27 cellular contexts compared by ENCODE assay signal in the genomic region with DNA sequence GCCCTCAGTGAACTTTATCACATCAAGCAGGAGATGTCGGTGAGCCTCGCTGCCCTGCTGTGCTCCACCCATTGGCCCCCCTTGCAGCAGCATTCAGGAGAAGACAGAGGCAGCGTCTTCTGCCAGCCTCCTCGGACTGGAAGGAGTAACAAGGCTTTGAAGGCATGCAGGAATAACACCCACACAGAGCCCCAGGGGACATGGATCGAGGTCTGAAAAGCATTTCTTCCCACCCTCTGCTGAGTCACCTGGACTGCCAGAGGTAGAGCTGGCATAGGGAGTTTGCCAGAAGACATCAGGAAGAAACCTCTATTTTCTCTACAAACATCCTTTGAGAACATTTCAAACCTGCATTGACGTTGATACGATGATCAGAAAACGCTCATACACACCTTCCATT. TPM values are rescaled to one million over a fixed set of nuclear protein-coding genes. Genes with fewer than 3 reads are reported as not detected.
A peak's percentile ranks its signal among the peaks of the same experiment; 100 is the strongest.
DNase-seq lines count a peak whose midpoint lies in the region; ATAC-seq and TF ChIP-seq lines count a peak whose summit lies in the region.
"Had no signal": no experiment of that assay in that cellular context is flagged by ENCODE, and none has a peak within 500 bp of the region (broad histone marks: within the 10 kb centered on the region; RNA-seq: fewer than 3 reads in every experiment).

No MANE protein-coding gene starts in this region.

- in situ Hi-C loops in GM23248 (cut with MboI), result no loop called here

- H3K9ac ChIP-seq in GM23248 (no peak overlapping the region), PC-3 (ENCODE audit: low read length) (no peak overlapping the region), liver (ENCODE audit: low read depth in 1 of 2, low read length in 2 of 2) (peak overlapping the region; percentile 40 to 42)
- H3K9ac ChIP-seq: SK-N-SH had no signal

- no peak for TF ChIP-seq CTCF in PC-3 (conservative IDR thresholded peaks at IDR 0.05; ENCODE audit: low read depth, low read length)
- no peak for TF ChIP-seq CTCF in liver (IDR thresholded peaks at IDR 0.05; ENCODE audit: low read depth, low read length, missing input control)
- TF ChIP-seq CTCF in uterus (IDR thresholded peaks at IDR 0.05), result no peak

- no peak for TF ChIP-seq RAD21 in liver (IDR thresholded peaks at IDR 0.05)

- intact Hi-C loops in PC-3 (cut with micrococcal nuclease), result no loop called here
- intact Hi-C loops in uterus (cut with DNase I; ENCODE audit: low total_unique reads), result no loop called here

- H3K9me2 ChIP-seq in GM23248 (ENCODE audit: insufficient read depth) (no peaks in the 10 kb centered on the region), PC-3 (replicated peaks; ENCODE audit: low read length) (no peaks in the 10 kb centered on the region)
- H3K9me2 ChIP-seq: SK-N-SH had no signal

- peaks cover 9% of the 10 kb centered on the region for H3F3A ChIP-seq in GM23248 (ENCODE audit: insufficient read depth)
- peaks cover 6% of the 10 kb centered on the region for H3F3A ChIP-seq in PC-3 (ENCODE audit: low read length, unreplicated experiment)

- H4K20me1 ChIP-seq in GM23248 (ENCODE audit: insufficient read depth), result no peaks in the 10 kb centered on the region
- 0 out of 2 replicates have a peak, but pooled peaks cover under 1% of the 10 kb centered on the region for H4K20me1 ChIP-seq in PC-3 (ENCODE audit: low read length)

- H3K9me3 ChIP-seq in GM23248 (ENCODE audit: low read depth) (no peaks in the 10 kb centered on the region), PC-3 (ENCODE audit: low read length) (peaks cover 7% of the 10 kb centered on the region; the same call in 1 of the 2 replicates), liver (ENCODE audit: control insufficient read depth in 4 of 4, low read length in 3 of 4) (no peaks in the 10 kb centered on the region), uterus (peaks cover 0 to 6% of the 10 kb centered on the region in 2 donors)
- H3K9me3 ChIP-seq: SK-N-SH, suprapubic skin had no signal

- BruUV-seq in PC-3 (replicated peaks; lab: Mats Ljungman, UMichigan), result no TSS peak

- H3K4me2 ChIP-seq in GM23248 (ENCODE audit: unreplicated experiment) (no peak overlapping the region), PC-3 (ENCODE audit: low read length) (no peak overlapping the region)
- H3K4me2 ChIP-seq: GM23338, SK-N-SH had no signal

- ATAC-seq in PC-3 (0 out of 2 replicates have a peak, but pooled peaks have one; percentile 20), GM18873 (IDR thresholded peaks at IDR 0.05; ENCODE audit: low FRiP score, unreplicated experiment) (no peak), GM21423 (IDR thresholded peaks at IDR 0.05; ENCODE audit: unreplicated experiment) (no peak)
- ATAC-seq: GM23338; left cardiac atrium; stimulated activated naive B cell treated with anti-CD40 and anti-IgM and Interleukin-4, amounts not matched to agents 10 μg/mL and 1 μg/mL and 100 μg/mL, for 72 hours; T-helper 17 cell had no signal

- no peaks in the 10 kb centered on the region for H3K27me3 ChIP-seq in GM23248 (replicated peaks; ENCODE audit: insufficient read depth)
- no peaks in the 10 kb centered on the region for H3K27me3 ChIP-seq in PC-3 (ENCODE audit: low read length)
- no peaks in the 10 kb centered on the region for H3K27me3 ChIP-seq in liver (ENCODE audit: control insufficient read depth in 4 of 4, insufficient read depth in 4 of 4, low read length in 3 of 4)
- no peaks in the 10 kb centered on the region for H3K27me3 ChIP-seq in uterus
- H3K27me3 ChIP-seq: suprapubic skin had no signal

- H3K27ac ChIP-seq in GM23248 (no peak overlapping the region), PC-3 (ENCODE audit: low read length) (no peak overlapping the region), epithelial cell of prostate (no peak overlapping the region), liver (ENCODE audit: low read depth in 1 of 2, low read length in 2 of 2) (peak overlapping the region; percentile 61 to 69), uterus (no peak overlapping the region)
- H3K27ac ChIP-seq: suprapubic skin had no signal

- POLR2A ChIA-PET in PC-3 (lab: Charles Lee; ENCODE audit: unreplicated experiment), result no interaction called here

- H3K79me2 ChIP-seq in GM23248 (ENCODE audit: insufficient read depth), result no peaks in the 10 kb centered on the region
- 0 out of 2 replicates have a peak, but pooled peaks cover 6% of the 10 kb centered on the region for H3K79me2 ChIP-seq in PC-3 (ENCODE audit: low read length)

- H3K4me3 ChIP-seq in GM23248 (no peak overlapping the region), PC-3 (ENCODE audit: low read length) (no peak overlapping the region), liver (ENCODE audit: low read depth in 1 of 3, low read length in 3 of 3) (peak overlapping the region; percentile 41 to 81 (median 56)), uterus (no peak overlapping the region)
- H3K4me3 ChIP-seq: GM23338, suprapubic skin had no signal

- no peak for TF ChIP-seq POLR2A in uterus (IDR thresholded peaks at IDR 0.05)

- H3K36me3 ChIP-seq in GM23248 (ENCODE audit: low read depth) (no peaks in the 10 kb centered on the region), PC-3 (ENCODE audit: low read depth, low read length) (peaks cover 10% of the 10 kb centered on the region; the same call in 1 of the 2 replicates), liver (ENCODE audit: control insufficient read depth in 4 of 4, insufficient read depth in 3 of 4, low read depth in 1 of 4, low read length in 3 of 4) (no peaks in the 10 kb centered on the region), uterus (no peaks in the 10 kb centered on the region)
- H3K36me3 ChIP-seq: suprapubic skin had no signal

- H2AFZ ChIP-seq in GM23248 (no peak overlapping the region), PC-3 (ENCODE audit: low read length) (no peak overlapping the region)
- H2AFZ ChIP-seq: GM23338 had no signal

- peak; percentile 65 for DNase-seq in GM23248
- DNase-seq in PC-3, result peak; percentile 29
- DNase-seq in epithelial cell of prostate (ENCODE audit: low read depth, low spot score), result peak; percentile 43
- DNase-seq in activated CD4-positive, CD25-positive, alpha-beta regulatory T cell (lab: John Stamatoyannopoulos, UW), result no peak
- no peak for DNase-seq in uterus
- DNase-seq: activated effector memory CD4-positive, alpha-beta T cell treated with Interleukin-2 at 50 U/mL for 16 hours; activated naive CD8-positive, alpha-beta T cell treated with anti-CD3 and anti-CD28 coated beads, Interleukin-2, amount 10 ng/mL, durations not matched to agents 7 days and 5 days; activated T-cell treated with anti-CD3 and anti-CD28 coated beads for 4 hours; C1 segment of cervical spinal cord; cerebellar nuclear complex; COR-L47; DND-41; mesenchymal stem cell; MM.1S; NCI-H1417 treated with DMSO at 0.1 percent for 48 hours; NCI-H2081 treated with DMSO at 0.1 percent for 48 hours; NCI-H345; NCI-H748 treated with DMSO at 0.1 percent for 48 hours; SK-N-SH; stimulated activated naive B cell treated with anti-CD40 and anti-IgM and Interleukin-4, amounts not matched to agents 10 μg/mL and 1 μg/mL and 100 μg/mL, for 72 hours; T-helper 17 cell had no signal

- CTCF ChIA-PET in PC-3 (lab: Charles Lee), result no interaction called here

- H3K4me1 ChIP-seq in GM23248 (ENCODE audit: insufficient read depth) (0 out of 2 replicates have a peak, but pooled peaks cover 2% of the 10 kb centered on the region), PC-3 (ENCODE audit: insufficient read depth, low read length) (no peaks in the 10 kb centered on the region), liver (ENCODE audit: control insufficient read depth in 4 of 4, insufficient read depth in 4 of 4, low read length in 3 of 4) (peaks cover 14 to 51% (median 42%) of the 10 kb centered on the region in 4 donors), uterus (no peaks in the 10 kb centered on the region)

- WGBS in GM23248 (ENCODE audit: low coverage in 1 of 2, low lambda C conversion rate in 2 of 2, missing lambda C conversion rate in 2 of 2), 2 experiments, result 60 to 64% methylated on average over 8 of the region's 8 CpGs
- whole genome bisulfite sequencing in liver, result 51% methylated on average over 8 of the region's 8 CpGs

TF ChIP-seq in liver, 16 proteins besides CTCF, POLR2A, EP300 and RAD21:
- no peak for TF ChIP-seq EGR1 (IDR thresholded peaks at IDR 0.05; ENCODE audit: low read depth in 2 of 2)
- peak in 1 of 2 donors; percentile 19 for TF ChIP-seq HNF4A (conservative IDR thresholded peaks at IDR 0.05)

RNA-seq across cellular contexts. Expression of gene COL18A1, which starts 42.9 kb away (rescaled TPM):
- 24.2 and 30.5 TPM in 2 replicates for total RNA-seq in GM23248 (2014; rRNA removed; shearing (Covaris generic))
- polyA plus RNA-seq in GM23248 (2016; fragmentation: Nextera tagmentation; extraction: Ambion mirVana) (1.7 and 1.8 TPM in 2 replicates), liver (100 to 1,000 TPM in 1 of 2 donors, 10 to 100 TPM in 1; 44.9 to 255 TPM)
- total RNA-seq in PC-3 (2014; rRNA removed) (77.0 and 85.5 TPM in 2 replicates), liver (100 to 1,000 TPM; 209 to 308 TPM), uterus (100 to 1,000 TPM in 3 of 4 donors, 10 to 100 TPM in 1; 73.0 to 223 (median 152) TPM)

Comparison
In these comparisons a context has a peak if more than half of its experiments do, and no peak if none do; other contexts are left out.
1. DNase-seq: peak in GM23248 (single experiment), PC-3 (single experiment) and epithelial cell of prostate (single experiment); none in activated CD4-positive, CD25-positive, alpha-beta regulatory T cell (0 of 4) and uterus (0 of 2).
2. H3K27ac ChIP-seq: peak in liver (2 of 2); none in GM23248 (single experiment), PC-3 (single experiment), epithelial cell of prostate (single experiment) and uterus (0 of 2).
3. H3K4me3 ChIP-seq: peak in liver (3 of 3); none in GM23248 (single experiment), PC-3 (single experiment) and uterus (0 of 2).
4. H3K9ac ChIP-seq: peak in liver (2 of 2); none in GM23248 (single experiment) and PC-3 (single experiment).